8 cellular contexts compared by ENCODE assay signal in the genomic region with DNA sequence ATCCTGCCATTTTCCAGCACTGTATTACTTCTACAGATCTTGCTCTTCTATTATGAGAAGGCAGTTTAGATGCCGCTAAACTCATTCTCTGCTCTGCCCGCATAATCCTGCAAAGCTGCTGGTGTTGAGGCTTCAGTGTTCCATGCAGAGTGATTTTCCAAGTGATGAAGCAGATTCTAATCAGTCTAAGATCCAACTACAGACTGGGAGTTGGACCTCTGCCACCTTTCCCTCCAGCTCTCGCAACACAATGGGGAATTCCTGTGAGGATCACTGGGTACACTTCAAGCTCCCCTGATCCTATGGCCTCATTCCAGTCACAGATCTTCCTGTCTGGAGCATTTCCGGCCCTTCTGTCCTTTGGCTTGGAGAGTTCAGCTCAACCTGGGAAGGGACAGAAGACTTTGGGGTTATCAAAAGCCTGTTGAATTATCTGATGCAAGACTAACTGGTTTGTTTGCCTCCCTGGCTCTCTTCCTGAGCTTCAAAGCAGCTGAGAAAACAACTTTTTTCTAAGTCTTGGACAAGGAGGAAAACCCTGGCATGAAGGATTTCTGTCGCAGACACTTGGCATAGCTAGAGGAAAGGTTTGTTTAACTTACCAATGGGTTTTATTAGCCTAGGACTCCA.
DNase-seq lines count a peak whose midpoint lies in the region; ATAC-seq and TF ChIP-seq lines count a peak whose summit lies in the region.

No MANE protein-coding gene starts in this region.

- peak overlapping the region; percentile 23 for H3K4me3 Mint-ChIP-seq in chondrocyte (ENCODE audit: unreplicated experiment)
- no peak overlapping the region for H3K4me3 Mint-ChIP-seq in mesothelial cell of epicardium

- no peak for TF ChIP-seq CTCF in A673 (conservative IDR thresholded peaks at IDR 0.05; ENCODE audit: low read depth, low read length)
- no peak for TF ChIP-seq CTCF in chondrocyte (IDR thresholded peaks at IDR 0.05)
- TF ChIP-seq CTCF in mesothelial cell of epicardium (IDR thresholded peaks at IDR 0.05; ENCODE audit: unreplicated experiment): no peak

- no peak for ATAC-seq in GM21737 (IDR thresholded peaks at IDR 0.05; ENCODE audit: unreplicated experiment)
- no peak for ATAC-seq in HG03469 (IDR thresholded peaks at IDR 0.05; ENCODE audit: unreplicated experiment)

- H3K27me3 ChIP-seq in A673 (replicated peaks; ENCODE audit: insufficient read depth, low read depth, low read length, poor library complexity): no peaks in the 10 kb centered on the region

- H3K27me3 Mint-ChIP-seq in chondrocyte (ENCODE audit: low read depth) (no peaks in the 10 kb centered on the region), mesothelial cell of epicardium (ENCODE audit: low read depth) (no peaks in the 10 kb centered on the region)

- BruUV-seq in A673 (replicated peaks; lab: Mats Ljungman, UMichigan): no TSS peak

- DNase-seq in A673 (ENCODE audit: low spot score): peak; percentile 29
- DNase-seq in chondrocyte (ENCODE audit: low spot score): no peak
- DNase-seq in mesothelial cell of epicardium (ENCODE audit: low spot score in 2 of 2, unreplicated experiment in 2 of 2): no peak
- no peak for DNase-seq in NCI-H2227 treated with DMSO at 0.1 percent for 48 hours (lab: John Stamatoyannopoulos, UW)
- no peak for DNase-seq in stimulated activated CD4-positive, alpha-beta T cell treated with anti-CD3 and anti-CD28 coated beads, Interleukin-4, amount 100 ng/mL, for 1 hour

- intact Hi-C loops in A673 (cut with micrococcal nuclease; ENCODE audit: unreplicated experiment): loop anchor here (1.0 kb wide), 1 partner anchor 38 kb away; no protein-coding TSS in a partner anchor

- peaks cover 8% of the 10 kb centered on the region for H3K36me3 Mint-ChIP-seq in chondrocyte (ENCODE audit: low read depth)
- peaks cover 18% of the 10 kb centered on the region for H3K36me3 Mint-ChIP-seq in mesothelial cell of epicardium

- H3K4me1 Mint-ChIP-seq in chondrocyte (ENCODE audit: low read depth) (peaks cover 41% of the 10 kb centered on the region), mesothelial cell of epicardium (peaks cover 20% of the 10 kb centered on the region)

- H3K4me3 ChIP-seq in A673 (ENCODE audit: low read depth, low read length, poor library complexity, severe bottlenecking): no peak overlapping the region

- TF ChIP-seq EP300 in Ishikawa (IDR thresholded peaks at IDR 0.05; ENCODE audit: borderline replicate concordance): peak; percentile 99

- H3K36me3 ChIP-seq in A673 (ENCODE audit: insufficient read depth, low read length, poor library complexity, severe bottlenecking): no peaks in the 10 kb centered on the region

- no peaks in the 10 kb centered on the region for H3K9me3 ChIP-seq in A673 (ENCODE audit: low read depth, low read length, poor library complexity, severe bottlenecking)

- no peak; the same call in 1 of the 2 replicates for TF ChIP-seq RAD21 in Ishikawa (IDR thresholded peaks at IDR 0.05; ENCODE audit: low read depth)

- H3K9me3 Mint-ChIP-seq in chondrocyte (ENCODE audit: low read depth) (peaks cover 12% of the 10 kb centered on the region), mesothelial cell of epicardium (peaks cover 22% of the 10 kb centered on the region)

- CTCF ChIA-PET in A673 (lab: Charles Lee): no interaction called here

- peak overlapping the region; percentile 95 for H3K27ac Mint-ChIP-seq in chondrocyte (ENCODE audit: unreplicated experiment)
- H3K27ac Mint-ChIP-seq in mesothelial cell of epicardium: peak overlapping the region; percentile 92

- H3K27ac ChIP-seq in A673 (ENCODE audit: low read depth, low read length, poor library complexity, severe bottlenecking): no peak overlapping the region

- POLR2A ChIA-PET in A673 (lab: Charles Lee; ENCODE audit: low non-redundant PET): interaction anchor here (0.5 kb wide), 2 partner anchors 177 to 334 kb away, joined by 3 to 8 read pairs; a partner anchor contains a TSS

- peaks cover 12% of the 10 kb centered on the region for H3K4me1 ChIP-seq in A673 (ENCODE audit: insufficient read depth, low read length, poor library complexity, severe bottlenecking)

TF ChIP-seq in Ishikawa, 13 proteins besides CTCF, POLR2A, EP300 and RAD21:
- TF ChIP-seq CREB1 (IDR thresholded peaks at IDR 0.05; ENCODE audit: low read depth) (0 out of 2 replicates have a peak, but pooled peaks have one; percentile 40), ZBTB7A (IDR thresholded peaks at IDR 0.05; ENCODE audit: low read depth) (no peak), TEAD4 (IDR thresholded peaks at IDR 0.05) (peak; percentile 96), TAF1 (IDR thresholded peaks at IDR 0.05; ENCODE audit: low read depth) (peak; percentile 40; the same call in 1 of the 2 replicates), NFIC (IDR thresholded peaks at IDR 0.05) (peak; percentile 99), YY1 (IDR thresholded peaks at IDR 0.05; ENCODE audit: low read depth) (no peak; the same call in 1 of the 2 replicates), FOXM1 (IDR thresholded peaks at IDR 0.05; ENCODE audit: borderline replicate concordance, low read depth) (peak; percentile 98), EGR1 (IDR thresholded peaks at IDR 0.05) (no peak), CEBPB (IDR thresholded peaks at IDR 0.05) (peak; percentile 76; the same call in 1 of the 2 replicates), TCF12 (IDR thresholded peaks at IDR 0.05; ENCODE audit: low read depth) (peak; percentile 99)
- TF ChIP-seq, protein P1, sequence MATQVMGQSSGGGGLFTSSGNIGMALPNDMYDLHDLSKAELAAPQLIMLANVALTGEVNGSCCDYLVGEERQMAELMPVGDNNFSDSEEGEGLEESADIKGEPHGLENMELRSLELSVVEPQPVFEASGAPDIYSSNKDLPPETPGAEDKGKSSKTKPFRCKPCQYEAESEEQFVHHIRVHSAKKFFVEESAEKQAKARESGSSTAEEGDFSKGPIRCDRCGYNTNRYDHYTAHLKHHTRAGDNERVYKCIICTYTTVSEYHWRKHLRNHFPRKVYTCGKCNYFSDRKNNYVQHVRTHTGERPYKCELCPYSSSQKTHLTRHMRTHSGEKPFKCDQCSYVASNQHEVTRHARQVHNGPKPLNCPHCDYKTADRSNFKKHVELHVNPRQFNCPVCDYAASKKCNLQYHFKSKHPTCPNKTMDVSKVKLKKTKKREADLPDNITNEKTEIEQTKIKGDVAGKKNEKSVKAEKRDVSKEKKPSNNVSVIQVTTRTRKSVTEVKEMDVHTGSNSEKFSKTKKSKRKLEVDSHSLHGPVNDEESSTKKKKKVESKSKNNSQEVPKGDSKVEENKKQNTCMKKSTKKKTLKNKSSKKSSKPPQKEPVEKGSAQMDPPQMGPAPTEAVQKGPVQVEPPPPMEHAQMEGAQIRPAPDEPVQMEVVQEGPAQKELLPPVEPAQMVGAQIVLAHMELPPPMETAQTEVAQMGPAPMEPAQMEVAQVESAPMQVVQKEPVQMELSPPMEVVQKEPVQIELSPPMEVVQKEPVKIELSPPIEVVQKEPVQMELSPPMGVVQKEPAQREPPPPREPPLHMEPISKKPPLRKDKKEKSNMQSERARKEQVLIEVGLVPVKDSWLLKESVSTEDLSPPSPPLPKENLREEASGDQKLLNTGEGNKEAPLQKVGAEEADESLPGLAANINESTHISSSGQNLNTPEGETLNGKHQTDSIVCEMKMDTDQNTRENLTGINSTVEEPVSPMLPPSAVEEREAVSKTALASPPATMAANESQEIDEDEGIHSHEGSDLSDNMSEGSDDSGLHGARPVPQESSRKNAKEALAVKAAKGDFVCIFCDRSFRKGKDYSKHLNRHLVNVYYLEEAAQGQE (IDR thresholded peaks at IDR 0.05; ENCODE audit: low read depth): no peak
- TF ChIP-seq, protein P2, sequence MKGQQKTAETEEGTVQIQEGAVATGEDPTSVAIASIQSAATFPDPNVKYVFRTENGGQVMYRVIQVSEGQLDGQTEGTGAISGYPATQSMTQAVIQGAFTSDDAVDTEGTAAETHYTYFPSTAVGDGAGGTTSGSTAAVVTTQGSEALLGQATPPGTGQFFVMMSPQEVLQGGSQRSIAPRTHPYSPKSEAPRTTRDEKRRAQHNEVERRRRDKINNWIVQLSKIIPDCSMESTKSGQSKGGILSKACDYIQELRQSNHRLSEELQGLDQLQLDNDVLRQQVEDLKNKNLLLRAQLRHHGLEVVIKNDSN (IDR thresholded peaks at IDR 0.05): no peak
- TF ChIP-seq, protein P3, sequence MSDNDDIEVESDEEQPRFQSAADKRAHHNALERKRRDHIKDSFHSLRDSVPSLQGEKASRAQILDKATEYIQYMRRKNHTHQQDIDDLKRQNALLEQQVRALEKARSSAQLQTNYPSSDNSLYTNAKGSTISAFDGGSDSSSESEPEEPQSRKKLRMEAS (IDR thresholded peaks at IDR 0.05): peak; percentile 52; the same call in 1 of the 2 replicates
